In the genomic region with DNA sequence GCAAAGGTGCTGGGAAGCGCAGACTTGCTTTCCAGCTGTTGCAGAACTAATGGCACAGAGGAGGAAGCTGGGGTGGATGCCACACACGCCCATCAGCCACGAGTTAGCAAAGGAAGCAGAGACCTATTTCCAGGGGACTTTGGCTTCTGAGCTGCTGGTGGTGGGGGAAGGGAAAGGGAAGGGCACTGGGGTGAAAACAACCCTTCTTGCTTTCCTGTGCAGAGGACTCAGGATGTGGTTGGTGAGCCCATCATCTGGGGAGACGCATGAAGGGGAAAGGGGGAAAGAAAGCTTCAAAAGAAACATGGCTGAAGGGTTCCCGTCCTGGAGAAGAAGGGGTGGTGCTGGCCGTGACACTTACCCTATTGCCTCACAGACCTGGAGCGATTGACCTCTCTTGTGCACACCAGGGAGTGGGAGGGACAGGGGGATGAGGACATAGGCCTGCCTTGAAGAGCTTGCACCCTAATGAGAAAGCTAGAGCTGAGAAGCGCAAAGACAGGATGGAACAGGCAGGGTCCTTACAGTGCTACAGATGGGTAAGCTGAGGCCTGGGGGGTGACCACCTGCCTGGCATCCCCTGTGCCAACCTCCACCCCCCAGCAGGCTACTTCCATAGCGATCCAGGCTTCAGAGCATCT, we compare ENCODE assay signal across 10 cellular contexts.
DNase-seq lines count a peak whose midpoint lies in the region; ATAC-seq and TF ChIP-seq lines count a peak whose summit lies in the region.
"Had no signal": no experiment of that assay in that cellular context is flagged by ENCODE, and none has a peak within 500 bp of the region (broad histone marks: within the 10 kb centered on the region; RNA-seq: fewer than 3 reads in every experiment).

No MANE protein-coding gene starts in this region.

- POLR2A ChIA-PET in CD4-positive, alpha-beta memory T cell (lab: Charles Lee; ENCODE audit: partially characterized antibody), result interaction anchor here (0.7 to 3.1 kb wide), 8 partner anchors 9 to 187 kb away, joined by 3 to 21 read pairs (median 4); no protein-coding TSS in a partner anchor

- H3K27me3 Mint-ChIP-seq in CD4-positive, alpha-beta memory T cell, result no peaks in the 10 kb centered on the region
- peaks cover 10 to 13% of the 10 kb centered on the region in 2 donors for H3K27me3 Mint-ChIP-seq in natural killer cell (ENCODE audit: low read depth in 2 of 2)

- peak in 4 of 5 donors; percentile 31 to 54 (median 52) for DNase-seq in CD4-positive, alpha-beta memory T cell
- DNase-seq in NB4 (ENCODE audit: low read depth), result peak; percentile 90
- no peak for DNase-seq in natural killer cell
- no peak for DNase-seq in MG63
- no peak for DNase-seq in HUDEP-2 (lab: John Stamatoyannopoulos, UW; ENCODE audit: unreplicated experiment in 76 of 76)
- DNase-seq in NCI-H446 treated with DMSO at 0.1 percent for 48 hours (lab: John Stamatoyannopoulos, UW), result no peak

- no peak for TF ChIP-seq CTCF in NB4 (IDR thresholded peaks at IDR 0.05; ENCODE audit: low read depth, low read length)
- no peak for TF ChIP-seq CTCF in natural killer cell (IDR thresholded peaks at IDR 0.05)

- H3K4me3 Mint-ChIP-seq in CD4-positive, alpha-beta memory T cell, result peak overlapping the region in 7 of 8 donors; percentile 43 to 85 (median 67)
- H3K4me3 Mint-ChIP-seq in natural killer cell, result peak overlapping the region; percentile 75

- no peak overlapping the region for H3K27ac ChIP-seq in CD4-positive, alpha-beta memory T cell (ENCODE audit: low read depth, low read length)
- peak overlapping the region; percentile 81 for H3K27ac ChIP-seq in cingulate gyrus (ENCODE audit: low read depth, low read length)
- H3K27ac ChIP-seq: ascending aorta, tibial artery had no signal

- peaks cover 56% of the 10 kb centered on the region for H3K4me1 ChIP-seq in CD4-positive, alpha-beta memory T cell (ENCODE audit: insufficient read depth, low read length)
- H3K4me1 ChIP-seq: ascending aorta had no signal

- peaks cover 0 to 18% (median 13%) of the 10 kb centered on the region in 8 donors for H3K9me3 Mint-ChIP-seq in CD4-positive, alpha-beta memory T cell
- peaks cover 0 to 5% of the 10 kb centered on the region in 2 donors for H3K9me3 Mint-ChIP-seq in natural killer cell

- peak overlapping the region; percentile 15 to 94 (median 73) for H3K27ac Mint-ChIP-seq in CD4-positive, alpha-beta memory T cell
- peak overlapping the region in 1 of 2 donors; percentile 0 for H3K27ac Mint-ChIP-seq in natural killer cell

- intact Hi-C loops in CD4-positive, alpha-beta memory T cell (cut with micrococcal nuclease), result no loop called here
- intact Hi-C loops in natural killer cell (cut with micrococcal nuclease), result no loop called here

- peaks cover 47 to 75% (median 54%) of the 10 kb centered on the region in 4 donors for H3K4me1 Mint-ChIP-seq in CD4-positive, alpha-beta memory T cell
- H3K4me1 Mint-ChIP-seq in natural killer cell, result peaks cover 51 to 55% of the 10 kb centered on the region in 2 donors

- no peaks in the 10 kb centered on the region for H3K36me3 ChIP-seq in CD4-positive, alpha-beta memory T cell (ENCODE audit: insufficient read depth, low read length)
- no peaks in the 10 kb centered on the region for H3K36me3 ChIP-seq in MG63
- H3K36me3 ChIP-seq: ascending aorta, tibial artery had no signal

- ATAC-seq in natural killer cell (peak; percentile 19 to 39 (median 20)), HG03469 (IDR thresholded peaks at IDR 0.05; ENCODE audit: unreplicated experiment) (no peak)

- H3K27me3 ChIP-seq in CD4-positive, alpha-beta memory T cell (ENCODE audit: insufficient read depth, low read length), result no peaks in the 10 kb centered on the region
- no peaks in the 10 kb centered on the region; the same call in 1 of the 2 replicates for H3K27me3 ChIP-seq in MG63
- H3K27me3 ChIP-seq: ascending aorta, tibial artery had no signal

- H3K4me3 ChIP-seq in CD4-positive, alpha-beta memory T cell (ENCODE audit: low read length in 2 of 2), result peak overlapping the region in 1 of 2 donors; percentile 22
- H3K4me3 ChIP-seq in NB4 (ENCODE audit: low read depth, low read length) (no peak overlapping the region), MG63 (no peak overlapping the region)
- H3K4me3 ChIP-seq: ascending aorta, tibial artery had no signal

- CTCF ChIA-PET in CD4-positive, alpha-beta memory T cell (lab: Charles Lee; ENCODE audit: partially characterized antibody), result interaction anchor here (0.7 to 2.0 kb wide), 6 partner anchors 14 to 97 kb away, joined by 3 to 6 read pairs (median 4); no protein-coding TSS in a partner anchor

- no peak for TF ChIP-seq POLR2A in NB4 (IDR thresholded peaks at IDR 0.05; ENCODE audit: extremely low read depth, insufficient read length)

- no peaks in the 10 kb centered on the region for H3K9me3 ChIP-seq in CD4-positive, alpha-beta memory T cell (ENCODE audit: control insufficient read depth in 1 of 2, low read length in 2 of 2)
- H3K9me3 ChIP-seq in MG63, result peaks cover 16% of the 10 kb centered on the region
- H3K9me3 ChIP-seq: ascending aorta, tibial artery had no signal

- peaks cover 6% of the 10 kb centered on the region in 2 donors for H3K36me3 Mint-ChIP-seq in CD4-positive, alpha-beta memory T cell
- peaks cover 11% of the 10 kb centered on the region for H3K36me3 Mint-ChIP-seq in natural killer cell

Comparison
In these comparisons a context has a peak if more than half of its experiments do, and no peak if none do; other contexts are left out.
1. DNase-seq: peak in CD4-positive, alpha-beta memory T cell (4 of 5) and NB4 (single experiment); none in natural killer cell (single experiment), MG63 (single experiment), HUDEP-2 (0 of 76) and NCI-H446 treated with DMSO at 0.1 percent for 48 hours (single experiment).